25 cellular contexts compared by ENCODE assay signal in the genomic region with DNA sequence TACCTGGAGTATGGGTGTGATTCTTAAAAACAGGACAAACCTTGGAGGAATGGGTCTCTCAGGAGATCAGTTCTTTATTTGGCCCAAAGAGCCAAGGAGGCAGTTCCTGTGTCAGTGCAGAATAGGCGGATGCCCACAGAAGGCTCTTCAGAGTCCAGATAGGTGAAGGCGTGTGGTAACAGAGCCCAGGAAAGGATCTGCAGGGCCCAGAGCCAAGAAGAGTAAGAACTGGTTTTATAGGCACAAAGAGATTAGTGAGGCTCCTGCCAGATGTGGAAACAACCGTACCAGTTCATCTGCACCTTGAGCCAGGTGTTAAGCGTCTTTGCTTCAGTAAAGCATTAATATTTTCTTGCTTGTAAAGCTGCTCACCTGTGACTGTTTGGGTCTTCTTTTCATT.
"Had no signal": no experiment of that assay in that cellular context is flagged by ENCODE, and none has a peak within 500 bp of the region (broad histone marks: within the 10 kb centered on the region; RNA-seq: fewer than 3 reads in every experiment).

No MANE protein-coding gene starts in this region.

- H3K36me3 ChIP-seq: esophagus squamous epithelium, neutrophil, pancreas, right atrium auricular region, stomach, thyroid gland, vagina had no signal

- H3K27me3 ChIP-seq: neutrophil, pancreas, right atrium auricular region, stomach, thyroid gland, vagina had no signal

- ATAC-seq: left lobe of liver; mucosa of descending colon; natural killer cell treated with Interleukin-12 subunit alpha and Interleukin-12 subunit beta and Interleukin-15 and Interleukin-18, amount 100 ng/mL, for 72 hours; pancreas; sciatic nerve had no signal

- H3K9me3 ChIP-seq: esophagus squamous epithelium, mucosa of descending colon, neutrophil, pancreas, right atrium auricular region, stomach, thyroid gland, vagina had no signal

- DNase-seq: cortex of kidney; esophagus squamous epithelium; hypothalamus; immature natural killer cell; islet precursor cell; mesenchymal stem cell; mucosa of descending colon; naive B cell; pancreas; stimulated activated CD4-positive, alpha-beta T cell treated with anti-CD3 and anti-CD28 coated beads, Interleukin-12 subunit alpha, Interleukin-12 subunit beta, amount 100 ng/mL, for 4 hours; stimulated activated CD4-positive, alpha-beta T cell treated with anti-CD3 and anti-CD28 coated beads, Interleukin-1b, Interleukin-23, amount 100 ng/mL, for 48 hours; stimulated activated CD4-positive, alpha-beta T cell treated with anti-CD3 and anti-CD28 coated beads, Interleukin-4, amount 100 ng/mL, for 1 hour; stimulated activated CD8-positive, alpha-beta memory T cell treated with anti-CD3 and anti-CD28 coated beads, Interleukin-4, amount 100 ng/mL, for 48 hours; stimulated activated naive CD4-positive, alpha-beta T cell; stomach; thyroid gland; trophoblast cell had no signal

- H3K4me1 ChIP-seq: pancreas, stomach, thyroid gland, vagina had no signal

- H3K27ac ChIP-seq: esophagus squamous epithelium, neutrophil, pancreas, right atrium auricular region, stomach, thyroid gland, vagina had no signal

- H3K4me2 ChIP-seq: smooth muscle cell had no signal

- H3K4me3 ChIP-seq: esophagus squamous epithelium, lung, mucosa of descending colon, pancreas, right atrium auricular region, smooth muscle cell, stomach, thyroid gland, vagina had no signal
